8 cellular contexts compared by ENCODE assay signal in genomic region chr19:48618916-48619691, GRCh38. TPM values are rescaled to one million over a fixed set of nuclear protein-coding genes. Genes with fewer than 3 reads are reported as not detected.
A peak's percentile ranks its signal among the peaks of the same experiment; 100 is the strongest.
DNase-seq lines count a peak whose midpoint lies in the region; ATAC-seq and TF ChIP-seq lines count a peak whose summit lies in the region.

RPL18 (minus strand) TSS chr19:48619178; CDS start chr19:48619143, 35 bp downstream.
SPHK2 (plus strand) TSS chr19:48619506; CDS start chr19:48620515, 1,009 bp downstream.

- intact Hi-C loops in PC-3 (cut with micrococcal nuclease) = loop anchor here (1.0 kb wide), 1 partner anchor 18 kb away; the partner anchor contains the start of gene DBP

- TF ChIP-seq EP300 in Ishikawa (IDR thresholded peaks at IDR 0.05; ENCODE audit: borderline replicate concordance) = no peak

- H3K4me3 ChIP-seq in PC-3 (ENCODE audit: low read length) = peak within 1 kb of the TSS; percentile 100

- no peaks in the 10 kb centered on the region for H3K9me2 ChIP-seq in PC-3 (replicated peaks; ENCODE audit: low read length)

- H3K4me1 ChIP-seq in PC-3 (ENCODE audit: insufficient read depth, low read length) = peaks cover 27% of the 10 kb centered on the region

- H3K79me2 ChIP-seq in PC-3 (ENCODE audit: low read length) = peaks cover 42% of the 10 kb centered on the region

- peak within 1 kb of the TSS; percentile 47 for H3K27ac ChIP-seq in PC-3 (ENCODE audit: low read length)
- peak within 1 kb of the TSS; percentile 85 for H3K27ac ChIP-seq in epithelial cell of prostate

- peak; percentile 77 for ATAC-seq in GM21576 (IDR thresholded peaks at IDR 0.05; ENCODE audit: unreplicated experiment)
- peak; percentile 91 for ATAC-seq in PC-3

- peak; percentile 93 for DNase-seq in DMS114 treated with DMSO at 0.1 percent for 48 hours (lab: John Stamatoyannopoulos, UW; ENCODE audit: unreplicated experiment)
- peak; percentile 96 for DNase-seq in PC-3
- peak; percentile 94 for DNase-seq in activated T-cell treated with anti-CD3 and anti-CD28 coated beads for 48 hours (ENCODE audit: low read depth)
- peak; percentile 97 for DNase-seq in epithelial cell of prostate (ENCODE audit: low read depth, low spot score)
- peak; percentile 99 for DNase-seq in mucosa of gallbladder (ENCODE audit: low spot score)
- DNase-seq in stimulated activated CD8-positive, alpha-beta memory T cell treated with anti-CD3 and anti-CD28 coated beads, Interleukin-4, amount 100 ng/mL, for 4 hours (ENCODE audit: low read depth in 2 of 2, low spot score in 1 of 2) = peak; percentile 88 to 95

- H4K20me1 ChIP-seq in PC-3 (ENCODE audit: low read length) = peaks cover 32% of the 10 kb centered on the region

- peak within 1 kb of the TSS; percentile 98 for H3K4me2 ChIP-seq in PC-3 (ENCODE audit: low read length)

- CTCF ChIA-PET in PC-3 (lab: Charles Lee) = interaction anchor here (0.6 kb wide), 1 partner anchor 56 kb away, joined by 3 read pairs; no protein-coding TSS in a partner anchor

- no peak for TF ChIP-seq CTCF in PC-3 (conservative IDR thresholded peaks at IDR 0.05; ENCODE audit: low read depth, low read length)

- H2AFZ ChIP-seq in PC-3 (ENCODE audit: low read length) = peak within 1 kb of the TSS; percentile 87

- no peaks in the 10 kb centered on the region for H3F3A ChIP-seq in PC-3 (ENCODE audit: low read length, unreplicated experiment)

- no peak for TF ChIP-seq RAD21 in Ishikawa (IDR thresholded peaks at IDR 0.05; ENCODE audit: low read depth)

- POLR2A ChIA-PET in PC-3 (lab: Charles Lee; ENCODE audit: unreplicated experiment) = interaction anchor here (0.5 to 0.6 kb wide), 7 partner anchors 14 to 1301 kb away, joined by 3 to 9 read pairs (median 5); no protein-coding TSS in a partner anchor

- H3K9ac ChIP-seq in PC-3 (ENCODE audit: low read length) = peak within 1 kb of the TSS; percentile 99

- no TSS peak for BruUV-seq in PC-3 (replicated peaks; lab: Mats Ljungman, UMichigan)

- no peaks in the 10 kb centered on the region for H3K9me3 ChIP-seq in PC-3 (ENCODE audit: low read length)

- H3K36me3 ChIP-seq in PC-3 (ENCODE audit: low read depth, low read length) = peaks cover 35% of the 10 kb centered on the region

- H3K27me3 ChIP-seq in PC-3 (ENCODE audit: low read length) = no peaks in the 10 kb centered on the region

TF ChIP-seq in Ishikawa, 13 proteins besides CTCF, POLR2A, EP300 and RAD21:
- no peak for TF ChIP-seq ZBTB7A (IDR thresholded peaks at IDR 0.05; ENCODE audit: low read depth)
- no peak for TF ChIP-seq REST (IDR thresholded peaks at IDR 0.05; ENCODE audit: low read depth)
- no peak for TF ChIP-seq FOXM1 (IDR thresholded peaks at IDR 0.05; ENCODE audit: borderline replicate concordance, low read depth)
- peak; percentile 91 for TF ChIP-seq YY1 (IDR thresholded peaks at IDR 0.05; ENCODE audit: low read depth)
- peak; percentile 99 for TF ChIP-seq TAF1 (IDR thresholded peaks at IDR 0.05; ENCODE audit: low read depth)
- TF ChIP-seq EGR1 (IDR thresholded peaks at IDR 0.05) = 0 out of 2 replicates have a peak, but pooled peaks have one; percentile 13
- peak; percentile 92 for TF ChIP-seq MAX (IDR thresholded peaks at IDR 0.05)
- TF ChIP-seq CEBPB (IDR thresholded peaks at IDR 0.05) = no peak
- no peak; the same call in none of the 2 replicates for TF ChIP-seq NFIC (IDR thresholded peaks at IDR 0.05)
- peak; percentile 97 for TF ChIP-seq CREB1 (IDR thresholded peaks at IDR 0.05; ENCODE audit: low read depth)
- peak; percentile 78 for TF ChIP-seq TCF12 (IDR thresholded peaks at IDR 0.05; ENCODE audit: low read depth)
- peak; percentile 7; the same call in 1 of the 2 replicates for TF ChIP-seq TEAD4 (IDR thresholded peaks at IDR 0.05)
- TF ChIP-seq USF1 (IDR thresholded peaks at IDR 0.05) = peak; percentile 51; the same call in 1 of the 2 replicates

RNA-seq across cellular contexts. Expression of gene RPL18, which starts in this region (rescaled TPM):
- total RNA-seq in PC-3 (2014; rRNA removed) (1,237 and 1,503 TPM in 2 replicates), mucosa of gallbladder (1,057 TPM)

RNA-seq across cellular contexts. Expression of gene SPHK2, which starts in this region (rescaled TPM):
- total RNA-seq in PC-3 (2014; rRNA removed) (8.5 and 8.6 TPM in 2 replicates), mucosa of gallbladder (51.8 TPM)

Comparison
In these comparisons a context has a peak if more than half of its experiments do, and no peak if none do; other contexts are left out.
1. Peak in every context shown above with its lines: DNase-seq, ATAC-seq, H3K4me3 ChIP-seq and H3K27ac ChIP-seq.